ENCODE assay signal across 30 cellular contexts in the genomic region with DNA sequence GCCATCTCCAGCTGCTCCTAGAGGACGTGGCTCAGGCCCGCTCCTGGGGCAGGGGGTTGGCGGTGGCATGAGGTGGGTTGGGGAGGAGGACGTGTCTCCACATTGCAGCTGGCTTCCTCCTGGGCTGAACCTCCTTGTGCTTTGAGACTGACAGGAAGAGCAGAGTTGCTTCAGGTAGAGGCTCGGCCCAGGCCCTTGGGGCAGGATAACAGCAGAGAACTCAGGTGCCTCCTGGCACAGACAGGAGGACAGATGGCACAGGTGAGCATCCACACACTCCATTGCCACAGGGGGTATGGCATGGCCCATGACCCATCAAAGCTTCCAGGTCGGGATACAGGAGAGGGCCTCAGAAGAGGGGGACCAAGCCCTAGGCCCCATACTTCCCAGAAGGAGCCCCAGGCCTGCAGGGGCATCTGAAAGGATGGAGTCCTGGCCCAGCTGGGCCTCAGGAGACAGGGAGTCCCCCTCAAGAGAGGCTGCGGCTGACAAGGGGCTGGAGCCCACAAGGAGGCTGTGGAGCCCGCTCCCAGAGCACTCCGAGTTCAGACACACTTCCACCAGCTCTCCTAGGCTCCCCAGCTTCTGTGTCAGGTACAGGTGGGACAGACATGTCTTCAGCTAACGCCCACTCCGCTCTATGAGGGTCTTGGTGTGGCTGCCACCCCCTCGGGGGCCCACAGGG.
"Had no signal": no experiment of that assay in that cellular context is flagged by ENCODE, and none has a peak within 500 bp of the region (broad histone marks: within the 10 kb centered on the region; RNA-seq: fewer than 3 reads in every experiment).

No MANE protein-coding gene starts in this region.

- H3K4me3 ChIP-seq: coronary artery, dorsolateral prefrontal cortex, esophagus squamous epithelium, gastroesophageal sphincter had no signal

- H3K9me3 Mint-ChIP-seq: activated CD4-positive, alpha-beta memory T cell treated with anti-CD3 and anti-CD28 coated beads for 36 hours; activated CD4-positive, alpha-beta T cell treated with anti-CD3 and anti-CD28 coated beads, Interleukin-2, amount 10 ng/mL, durations not matched to agents 24 days and 14 days; activated naive CD4-positive, alpha-beta T cell treated with anti-CD3 and anti-CD28 coated beads, Interleukin-2, amount 10 ng/mL, durations not matched to agents 7 days and 5 days; activated T-helper 1 cell treated with anti-CD3 and anti-CD28 coated beads, Interleukin-12 subunit alpha, Interleukin-12 subunit beta, Interleukin-2, Interleukin-4 antibody, amounts not matched to agents 30 ng/mL and 10 ng/mL and 1 ng/mL, durations not matched to agents 14 hours and 24 hours and 36 hours; activated T-helper 2 cell treated with anti-CD3 and anti-CD28 coated beads, Interferon-gamma antibody, Interleukin-2, Interleukin-4, amounts not matched to agents 10 μg/mL and 5 μg/mL and 100 μg/mL, durations not matched to agents 14 hours and 24 hours and 36 hours; central memory CD8-positive, alpha-beta T cell; dendritic cell treated with granulocyte-macrophage colony-stimulating factor and Interleukin-4, amounts not matched to agents 40 ng/mL and 50 ng/mL, for 4 days; endodermal cell had no signal

- H3K27ac Mint-ChIP-seq: activated CD4-positive, alpha-beta memory T cell treated with anti-CD3 and anti-CD28 coated beads for 36 hours; activated CD4-positive, alpha-beta T cell treated with anti-CD3 and anti-CD28 coated beads for 36 hours; activated CD4-positive, alpha-beta T cell treated with anti-CD3 and anti-CD28 coated beads, Interleukin-2, amount 10 ng/mL, durations not matched to agents 24 days and 14 days; activated CD8-positive, alpha-beta memory T cell treated with anti-CD3 and anti-CD28 coated beads, Interleukin-2, amount 10 ng/mL, durations not matched to agents 7 days and 5 days; activated CD8-positive, alpha-beta T cell treated with anti-CD3 and anti-CD28 coated beads, Interleukin-2, amount 10 ng/mL, durations not matched to agents 7 days and 5 days; activated naive CD4-positive, alpha-beta T cell treated with anti-CD3 and anti-CD28 coated beads, Interleukin-2, amount 10 ng/mL, durations not matched to agents 7 days and 5 days; activated naive CD8-positive, alpha-beta T cell; activated T-helper 1 cell treated with anti-CD3 and anti-CD28 coated beads, Interleukin-12 subunit alpha, Interleukin-12 subunit beta, Interleukin-2, Interleukin-4 antibody, amounts not matched to agents 30 ng/mL and 10 ng/mL and 1 ng/mL, durations not matched to agents 14 hours and 24 hours and 36 hours; activated T-helper 2 cell treated with anti-CD3 and anti-CD28 coated beads, Interferon-gamma antibody, Interleukin-2, Interleukin-4, amounts not matched to agents 10 μg/mL and 5 μg/mL and 100 μg/mL, durations not matched to agents 14 hours and 24 hours and 36 hours; dendritic cell treated with granulocyte-macrophage colony-stimulating factor and Interleukin-4, amounts not matched to agents 40 ng/mL and 50 ng/mL, for 4 days; endodermal cell had no signal

- H3K9me3 ChIP-seq: esophagus squamous epithelium, gastroesophageal sphincter had no signal

- H3K4me3 Mint-ChIP-seq: activated CD4-positive, alpha-beta memory T cell treated with anti-CD3 and anti-CD28 coated beads for 36 hours; activated CD4-positive, alpha-beta T cell treated with anti-CD3 and anti-CD28 coated beads for 36 hours; activated CD4-positive, alpha-beta T cell treated with anti-CD3 and anti-CD28 coated beads, Interleukin-2, amount 10 ng/mL, durations not matched to agents 24 days and 14 days; activated CD8-positive, alpha-beta memory T cell treated with anti-CD3 and anti-CD28 coated beads, Interleukin-2, amount 10 ng/mL, durations not matched to agents 7 days and 5 days; activated CD8-positive, alpha-beta T cell treated with anti-CD3 and anti-CD28 coated beads, Interleukin-2, amount 10 ng/mL, durations not matched to agents 7 days and 5 days; activated naive CD4-positive, alpha-beta T cell treated with anti-CD3 and anti-CD28 coated beads, Interleukin-2, amount 10 ng/mL, durations not matched to agents 7 days and 5 days; activated naive CD8-positive, alpha-beta T cell; activated T-helper 1 cell treated with anti-CD3 and anti-CD28 coated beads, Interleukin-12 subunit alpha, Interleukin-12 subunit beta, Interleukin-2, Interleukin-4 antibody, amounts not matched to agents 30 ng/mL and 10 ng/mL and 1 ng/mL, durations not matched to agents 14 hours and 24 hours and 36 hours; central memory CD8-positive, alpha-beta T cell; dendritic cell treated with granulocyte-macrophage colony-stimulating factor and Interleukin-4, amounts not matched to agents 40 ng/mL and 50 ng/mL, for 4 days; endodermal cell had no signal

- H3K36me3 ChIP-seq: brain microvascular endothelial cell, esophagus squamous epithelium had no signal

- ATAC-seq: activated CD4-positive, alpha-beta T cell treated with anti-CD3 and anti-CD28 coated beads for 36 hours; activated CD8-positive, alpha-beta memory T cell treated with anti-CD3 and anti-CD28 coated beads, Interleukin-2, amount 10 ng/mL, durations not matched to agents 7 days and 5 days; activated CD8-positive, alpha-beta T cell treated with anti-CD3 and anti-CD28 coated beads, Interleukin-2, amount 10 ng/mL, durations not matched to agents 7 days and 5 days; gastroesophageal sphincter had no signal

- H3K27ac ChIP-seq: brain microvascular endothelial cell, coronary artery, dorsolateral prefrontal cortex, epithelial cell of prostate, esophagus squamous epithelium, gastroesophageal sphincter had no signal

- H3K36me3 Mint-ChIP-seq: activated CD8-positive, alpha-beta memory T cell treated with anti-CD3 and anti-CD28 coated beads, Interleukin-2, amount 10 ng/mL, durations not matched to agents 7 days and 5 days; activated naive CD8-positive, alpha-beta T cell had no signal

- DNase-seq: activated CD4-positive, alpha-beta memory T cell treated with anti-CD3 and anti-CD28 coated beads for 36 hours; activated CD4-positive, alpha-beta T cell treated with anti-CD3 and anti-CD28 coated beads for 36 hours; activated CD4-positive, alpha-beta T cell treated with anti-CD3 and anti-CD28 coated beads, Interleukin-2, amount 10 ng/mL, durations not matched to agents 24 days and 14 days; activated CD4-positive, CD25-positive, alpha-beta regulatory T cell; activated CD4-positive, CD25-positive, alpha-beta regulatory T cell treated with anti-CD3 and anti-CD28 coated beads, Interleukin-2, amount 50 U/mL, for 72 hours; activated CD8-positive, alpha-beta memory T cell treated with anti-CD3 and anti-CD28 coated beads, Interleukin-2, amount 10 ng/mL, durations not matched to agents 7 days and 5 days; activated CD8-positive, alpha-beta memory T cell treated with anti-CD3 and anti-CD28 coated beads, Interleukin-2, amount 50 U/mL, for 4 hours; activated CD8-positive, alpha-beta T cell treated with anti-CD3 and anti-CD28 coated beads, Interleukin-2, amount 10 ng/mL, durations not matched to agents 7 days and 5 days; activated effector memory CD4-positive, alpha-beta T cell treated with anti-CD3 and anti-CD28 coated beads, Interleukin-2, amount 50 U/mL, for 16 hours; activated naive CD4-positive, alpha-beta T cell treated with anti-CD3 and anti-CD28 coated beads, Interleukin-2, amount 10 ng/mL, durations not matched to agents 7 days and 5 days; activated T-cell treated with anti-CD3 and anti-CD28 coated beads, Interleukin-2, amount 50 U/mL, for 1 hour; activated T-cell treated with anti-CD3 and anti-CD28 coated beads, Interleukin-2, amount 50 U/mL, for 48 hours; amniotic stem cell; anterior cingulate cortex; brain microvascular endothelial cell; dorsolateral prefrontal cortex; effector memory CD4-positive, alpha-beta T cell; endodermal cell; esophagus squamous epithelium; foreskin melanocyte; T-helper 1 cell; T-helper 2 cell had no signal
